Comparison of ENCODE assay signal across 24 cellular contexts in the genomic region with DNA sequence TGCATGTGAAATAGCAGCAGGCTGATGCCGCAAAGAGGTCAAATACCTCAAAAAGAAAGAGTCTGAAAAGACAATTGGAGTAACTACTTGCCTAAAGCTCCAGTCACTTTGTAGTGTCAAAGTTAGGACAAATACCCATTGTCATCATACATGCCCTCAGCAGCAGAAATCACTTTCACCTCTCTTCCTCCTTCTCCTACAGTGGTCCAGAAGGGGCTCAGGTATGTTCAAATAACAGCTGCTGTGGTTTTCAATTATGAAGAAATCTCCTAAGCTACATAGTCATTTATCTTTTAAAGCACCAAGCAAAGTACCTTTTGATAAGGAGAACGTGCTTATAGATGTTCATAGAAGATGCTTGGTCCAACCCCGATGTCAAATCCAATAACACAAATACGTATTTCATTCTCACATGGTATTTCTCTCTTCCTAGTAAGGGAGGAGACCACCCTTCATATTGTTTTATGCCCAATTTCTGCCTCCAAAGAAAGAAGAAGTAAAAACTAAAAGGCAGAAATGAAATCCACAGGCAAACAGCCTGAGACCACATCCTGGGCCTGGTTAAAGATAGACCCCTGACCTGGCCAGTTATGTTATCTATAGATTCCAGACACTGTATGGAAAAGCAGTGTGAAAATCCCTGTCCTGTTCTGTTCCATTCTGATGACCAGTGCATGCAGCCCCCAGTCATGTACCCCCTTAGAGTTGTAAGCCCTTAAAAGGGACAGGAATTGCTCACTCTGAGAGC.
"Had no signal": no experiment of that assay in that cellular context is flagged by ENCODE, and none has a peak within 500 bp of the region (broad histone marks: within the 10 kb centered on the region; RNA-seq: fewer than 3 reads in every experiment).

No MANE protein-coding gene starts in this region.

- DNase-seq: activated CD4-positive, alpha-beta T cell treated with anti-CD3 and anti-CD28 coated beads for 36 hours; activated CD4-positive, CD25-positive, alpha-beta regulatory T cell; activated effector memory CD4-positive, alpha-beta T cell treated with Interleukin-2 at 50 U/mL for 16 hours; activated naive CD4-positive, alpha-beta T cell treated with Interleukin-2 at 50 U/mL for 16 hours; activated naive CD8-positive, alpha-beta T cell treated with anti-CD3 and anti-CD28 coated beads for 36 hours; adrenal gland; aorta; body of pancreas; dermis blood vessel endothelial cell; effector CD8-positive, alpha-beta T cell; esophagus squamous epithelium; foreskin melanocyte; heart right ventricle; left lung; mesendoderm; natural killer cell; right lobe of liver; stimulated activated CD4-positive, alpha-beta T cell treated with anti-CD3 and anti-CD28 coated beads, Interleukin-4, amount 100 ng/mL, for 24 hours; stimulated activated naive CD8-positive, alpha-beta T cell treated with anti-CD3 and anti-CD28 coated beads, Interleukin-15, amount 100 ng/mL, for 72 hours; substantia nigra; uterus had no signal

- H3K36me3 ChIP-seq: adrenal gland, esophagus squamous epithelium, heart right ventricle, left lung, right lobe of liver, uterus had no signal

- H3K4me3 ChIP-seq: adrenal gland, body of pancreas, esophagus squamous epithelium, heart right ventricle, left lung, lung, right lobe of liver, uterus had no signal

- ATAC-seq: activated CD4-positive, alpha-beta T cell treated with anti-CD3 and anti-CD28 coated beads for 36 hours; body of pancreas; heart right ventricle; left lung; natural killer cell; right lobe of liver; stimulated activated effector memory CD8-positive, alpha-beta T cell treated with anti-CD3 and anti-CD28 coated beads, Interleukin-12 subunit alpha, Interleukin-12 subunit beta, amount 100 ng/mL, for 72 hours; stimulated activated naive CD8-positive, alpha-beta T cell treated with anti-CD3 and anti-CD28 coated beads, Interleukin-15, amount 100 ng/mL, for 72 hours had no signal

- H3K27me3 ChIP-seq: adrenal gland, body of pancreas, esophagus squamous epithelium, heart right ventricle, left lung, right lobe of liver, uterus had no signal

- H3K4me1 ChIP-seq: adrenal gland, body of pancreas, esophagus squamous epithelium, heart right ventricle, left lung, uterus had no signal

- H3K9me3 ChIP-seq: adrenal gland, body of pancreas, esophagus squamous epithelium, heart right ventricle, left lung, right lobe of liver, uterus had no signal

- H3K27ac ChIP-seq: adrenal gland, body of pancreas, epithelial cell of prostate, esophagus squamous epithelium, heart right ventricle, left lung, right lobe of liver, uterus had no signal
